9 cellular contexts compared by ENCODE assay signal in genomic region chr11:9362393-9362863, GRCh38. TPM values are rescaled to one million over a fixed set of nuclear protein-coding genes. Genes with fewer than 3 reads are reported as not detected.
DNase-seq lines count a peak whose midpoint lies in the region; ATAC-seq and TF ChIP-seq lines count a peak whose summit lies in the region.
"Had no signal": no experiment of that assay in that cellular context is flagged by ENCODE, and none has a peak within 500 bp of the region (broad histone marks: within the 10 kb centered on the region; RNA-seq: fewer than 3 reads in every experiment).

No MANE protein-coding gene starts in this region.

- no peak for TF ChIP-seq POLR2A in ovary (IDR thresholded peaks at IDR 0.05)

- no peak overlapping the region for H3K4me2 ChIP-seq in GM23248 (ENCODE audit: unreplicated experiment)

- in situ Hi-C loops in GM23248 (cut with MboI), result no loop called here

- H3F3A ChIP-seq in GM23248 (ENCODE audit: insufficient read depth), result peaks cover 26% of the 10 kb centered on the region

- TF ChIP-seq EP300 in ovary (IDR thresholded peaks at IDR 0.05), result no peak

- peak; percentile 24 for DNase-seq in GM23248
- peak; percentile 72 for DNase-seq in SK-N-DZ (ENCODE audit: low spot score)
- peak; percentile 22 for DNase-seq in fibroblast of peridontal ligament (ENCODE audit: extremely low read depth)
- DNase-seq in CD1c-positive myeloid dendritic cell (ENCODE audit: extremely low spot score), result no peak
- no peak for DNase-seq in NK-92 treated with Interleukin-12 subunit alpha and Interleukin-12 subunit beta, amount 100 ng/mL, for 24 hours (lab: John Stamatoyannopoulos, UW)
- no peak for DNase-seq in ovary
- DNase-seq: NCI-H446 treated with DMSO at 0.1 percent for 48 hours had no signal

- H4K20me1 ChIP-seq in GM23248 (ENCODE audit: insufficient read depth), result no peaks in the 10 kb centered on the region

- H3K27me3 ChIP-seq in GM23248 (replicated peaks; ENCODE audit: insufficient read depth) (no peaks in the 10 kb centered on the region), rectal smooth muscle tissue (ENCODE audit: control insufficient read depth, insufficient read depth, low read length) (no peaks in the 10 kb centered on the region), ovary (no peaks in the 10 kb centered on the region)

- no peaks in the 10 kb centered on the region for H3K79me2 ChIP-seq in GM23248 (ENCODE audit: insufficient read depth)

- 73 to 88% methylated on average over 2 of the region's 2 CpGs for WGBS in GM23248 (ENCODE audit: low coverage in 1 of 2, low lambda C conversion rate in 2 of 2, missing lambda C conversion rate in 2 of 2), 2 experiments
- WGBS in ovary, 3 donors, result 51 to 60% (median 54%) methylated on average over 2 of the region's 2 CpGs

- peaks cover 33% of the 10 kb centered on the region for H3K4me1 ChIP-seq in GM23248 (ENCODE audit: insufficient read depth)
- H3K4me1 ChIP-seq in rectal smooth muscle tissue (ENCODE audit: control insufficient read depth, insufficient read depth, low read length), result peaks cover 6% of the 10 kb centered on the region
- peaks cover 4% of the 10 kb centered on the region for H3K4me1 ChIP-seq in ovary (ENCODE audit: insufficient read depth)

- no peaks in the 10 kb centered on the region for H3K9me3 ChIP-seq in GM23248 (ENCODE audit: low read depth)
- H3K9me3 ChIP-seq in ovary, result no peaks in the 10 kb centered on the region

- H2AFZ ChIP-seq in GM23248, result peak overlapping the region; percentile 38

- peak overlapping the region; percentile 96 for H3K27ac ChIP-seq in GM23248
- peak overlapping the region; percentile 99 for H3K27ac ChIP-seq in rectal smooth muscle tissue (ENCODE audit: low read depth, low read length)
- H3K27ac ChIP-seq in ovary, result no peak overlapping the region

- intact Hi-C loops in ovary (cut with DNase I), result loop anchor here in 1 of 4 donors (5.0 kb wide), 1 partner anchor 100 kb away; the partner anchor contains the start of gene ZNF143

- H3K4me3 ChIP-seq in GM23248 (no peak overlapping the region), rectal smooth muscle tissue (ENCODE audit: low read length) (no peak overlapping the region), ovary (no peak overlapping the region)

- no peak for TF ChIP-seq CTCF in ovary (IDR thresholded peaks at IDR 0.05)

- H3K9me2 ChIP-seq in GM23248 (ENCODE audit: insufficient read depth), result no peaks in the 10 kb centered on the region

- no peak for ATAC-seq in HG03378 (IDR thresholded peaks at IDR 0.05; ENCODE audit: unreplicated experiment)

- H3K36me3 ChIP-seq in GM23248 (ENCODE audit: low read depth) (no peaks in the 10 kb centered on the region), rectal smooth muscle tissue (ENCODE audit: control insufficient read depth, insufficient read depth, low read length) (no peaks in the 10 kb centered on the region), ovary (no peaks in the 10 kb centered on the region)

- H3K9ac ChIP-seq in GM23248 (peak overlapping the region; percentile 82; the same call in 1 of the 2 replicates), rectal smooth muscle tissue (ENCODE audit: low read length) (no peak overlapping the region)

RNA-seq across cellular contexts. Expression of gene IPO7, which starts 22.0 kb away (rescaled TPM):
- 101 and 111 TPM in 2 replicates for total RNA-seq in GM23248 (2014; rRNA removed; shearing (Covaris generic))
- polyA plus RNA-seq in GM23248 (2016; fragmentation: Nextera tagmentation; extraction: Ambion mirVana) (8.7 TPM in 2 replicates), ovary (10 to 100 TPM; 32.3 to 57.2 TPM)
- polyA plus RNA-seq in SK-N-DZ (2014; cell fraction: cytosol; rRNA removed), result 125 and 135 TPM in 2 replicates
- 109 and 150 TPM in 2 replicates for polyA plus RNA-seq in SK-N-DZ (2014; cell fraction: nucleus; rRNA removed)
- total RNA-seq in ovary, result 100 to 1,000 TPM in 5 of 7 donors, 10 to 100 TPM in 2; 74.6 to 122 (median 108) TPM

RNA-seq across cellular contexts. Expression of gene TMEM41B, which starts 48.0 kb away (rescaled TPM):
- 47.7 and 50.5 TPM in 2 replicates for total RNA-seq in GM23248 (2014; rRNA removed; shearing (Covaris generic))
- polyA plus RNA-seq in GM23248 (2016; fragmentation: Nextera tagmentation; extraction: Ambion mirVana), result 35.3 and 36.6 TPM in 2 replicates
- 42.4 and 42.7 TPM in 2 replicates for polyA plus RNA-seq in SK-N-DZ (2014; cell fraction: cytosol; rRNA removed)
- 51.8 and 67.8 TPM in 2 replicates for polyA plus RNA-seq in SK-N-DZ (2014; cell fraction: nucleus; rRNA removed)
- 10 to 100 TPM; 15.4 to 29.4 (median 20.0) TPM for total RNA-seq in ovary
- 10 to 100 TPM; 10.0 to 11.2 TPM for polyA plus RNA-seq in ovary

Comparison
In these comparisons a context has a peak if more than half of its experiments do, and no peak if none do; other contexts are left out.
1. DNase-seq: peak in GM23248 (single experiment), SK-N-DZ (single experiment) and fibroblast of peridontal ligament (single experiment); none in CD1c-positive myeloid dendritic cell (single experiment), NK-92 treated with Interleukin-12 subunit alpha and Interleukin-12 subunit beta, amount 100 ng/mL, for 24 hours (single experiment) and ovary (0 of 5).
2. H3K27ac ChIP-seq: peak in GM23248 (single experiment) and rectal smooth muscle tissue (single experiment); none in ovary (0 of 2).